Comparison of ENCODE assay signal across 10 cellular contexts in genomic region chr10:6721480-6721879, GRCh38.
A peak's percentile ranks its signal among the peaks of the same experiment; 100 is the strongest.
DNase-seq lines count a peak whose midpoint lies in the region; ATAC-seq and TF ChIP-seq lines count a peak whose summit lies in the region.
"Had no signal": no experiment of that assay in that cellular context is flagged by ENCODE, and none has a peak within 500 bp of the region (broad histone marks: within the 10 kb centered on the region; RNA-seq: fewer than 3 reads in every experiment).

No MANE protein-coding gene starts in this region.

- H3K4me2 ChIP-seq in mesendoderm (ENCODE audit: low read length) = no peak overlapping the region
- H3K4me2 ChIP-seq: BLaER1 treated with 17β-estradiol and CSF1 and Interleukin-3, amounts not matched to agents 10 nM and 100 nM had no signal

- H3K18ac ChIP-seq in mesendoderm (ENCODE audit: low read length) = no peak overlapping the region

- ATAC-seq in HG03571 (IDR thresholded peaks at IDR 0.05; ENCODE audit: unreplicated experiment) = no peak

- no peak overlapping the region for H2BK120ac ChIP-seq in mesendoderm (ENCODE audit: low read depth, low read length)

- H3K56ac ChIP-seq in mesendoderm (ENCODE audit: low read length) = peak overlapping the region; percentile 56

- H2AK5ac ChIP-seq in mesendoderm (ENCODE audit: low read length) = no peak overlapping the region

- POLR2A ChIA-PET in A673 (lab: Charles Lee; ENCODE audit: low non-redundant PET) = interaction anchor here (0.6 kb wide), 1 partner anchor 1166 kb away, joined by 3 read pairs; no protein-coding TSS in a partner anchor

- no peaks in the 10 kb centered on the region for H3K79me2 ChIP-seq in mesendoderm (ENCODE audit: control insufficient read depth, insufficient read depth, low read length)

- intact Hi-C loops in A673 (cut with micrococcal nuclease; ENCODE audit: unreplicated experiment) = loop anchor here (5.0 kb wide), 1 partner anchor 61 kb away; no protein-coding TSS in a partner anchor

- WGBS in mesendoderm (ENCODE audit: extremely low coverage, insufficient coverage, low lambda C conversion rate) = no CpG with 5 or more reads among the region's 7 CpGs

- no peak overlapping the region for H4K8ac ChIP-seq in mesendoderm (ENCODE audit: low read depth, low read length)

- H3K36me3 ChIP-seq in A673 (ENCODE audit: insufficient read depth, low read length, poor library complexity, severe bottlenecking) (no peaks in the 10 kb centered on the region), mesendoderm (ENCODE audit: control insufficient read depth, insufficient read depth, low read length) (no peaks in the 10 kb centered on the region)
- H3K36me3 ChIP-seq: BLaER1 treated with 17β-estradiol and CSF1 and Interleukin-3, amounts not matched to agents 10 nM and 100 nM had no signal

- H2BK15ac ChIP-seq in mesendoderm (replicated peaks; ENCODE audit: low read depth) = no peak overlapping the region

- H3K4me1 ChIP-seq in A673 (ENCODE audit: insufficient read depth, low read length, poor library complexity, severe bottlenecking) (peaks cover 27% of the 10 kb centered on the region), mesendoderm (ENCODE audit: control insufficient read depth, low read depth, low read length) (peaks cover 5% of the 10 kb centered on the region)
- H3K4me1 ChIP-seq: BLaER1 treated with 17β-estradiol and CSF1 and Interleukin-3, amounts not matched to agents 10 nM and 100 nM had no signal

- no peak overlapping the region for H4K5ac ChIP-seq in mesendoderm (ENCODE audit: low read length)

- no peak overlapping the region for H3K9ac ChIP-seq in mesendoderm (ENCODE audit: low read length)
- H3K9ac ChIP-seq: BLaER1 treated with 17β-estradiol and CSF1 and Interleukin-3, amounts not matched to agents 10 nM and 100 nM had no signal

- no TSS peak for BruUV-seq in A673 (replicated peaks; lab: Mats Ljungman, UMichigan)

- peak; percentile 55 for TF ChIP-seq CTCF in A673 (conservative IDR thresholded peaks at IDR 0.05; ENCODE audit: low read depth, low read length)

- H3K9me3 ChIP-seq in A673 (ENCODE audit: low read depth, low read length, poor library complexity, severe bottlenecking) = no peaks in the 10 kb centered on the region

- H3K4me3 ChIP-seq in A673 (ENCODE audit: low read depth, low read length, poor library complexity, severe bottlenecking) (no peak overlapping the region), mesendoderm (ENCODE audit: low read length) (no peak overlapping the region)
- H3K4me3 ChIP-seq: BLaER1 treated with 17β-estradiol and CSF1 and Interleukin-3, amounts not matched to agents 10 nM and 100 nM had no signal

- H3K27ac ChIP-seq in A673 (ENCODE audit: low read depth, low read length, poor library complexity, severe bottlenecking) (peak overlapping the region; percentile 59), epithelial cell of prostate (peak overlapping the region; percentile 90), mesendoderm (ENCODE audit: low read depth, low read length) (no peak overlapping the region)
- H3K27ac ChIP-seq: BLaER1 treated with 17β-estradiol and CSF1 and Interleukin-3, amounts not matched to agents 10 nM and 100 nM had no signal

- DNase-seq in A673 (ENCODE audit: low spot score) (peak; percentile 93), NCI-H460 (ENCODE audit: extremely low read depth, low read depth) (peak; percentile 61), epithelial cell of prostate (ENCODE audit: low read depth, low spot score) (no peak), mesendoderm (peak; percentile 81), NCI-H2227 (lab: John Stamatoyannopoulos, UW; ENCODE audit: unreplicated experiment) (no peak), SHP77 (lab: John Stamatoyannopoulos, UW) (no peak), NCI-H1436 treated with DMSO at 0.1 percent for 48 hours (lab: John Stamatoyannopoulos, UW) (no peak)
- DNase-seq: activated T-cell treated with anti-CD3 and anti-CD28 coated beads, Interleukin-2, amount 50 U/mL, for 24 hours had no signal

- CTCF ChIA-PET in A673 (lab: Charles Lee) = interaction anchor here (0.7 to 1.1 kb wide), 2 partner anchors 65 to 273 kb away, joined by 3 read pairs; no protein-coding TSS in a partner anchor

- H3K23ac ChIP-seq in mesendoderm (ENCODE audit: low read length) = no peak overlapping the region

- H2BK5ac ChIP-seq in mesendoderm (ENCODE audit: low read length) = no peak overlapping the region

- H3K27me3 ChIP-seq in A673 (replicated peaks; ENCODE audit: insufficient read depth, low read depth, low read length, poor library complexity) (no peaks in the 10 kb centered on the region), mesendoderm (ENCODE audit: insufficient read depth, low read length, poor library complexity) (no peaks in the 10 kb centered on the region)
- H3K27me3 ChIP-seq: BLaER1 treated with 17β-estradiol and CSF1 and Interleukin-3, amounts not matched to agents 10 nM and 100 nM had no signal

- no peak overlapping the region for H3K4ac ChIP-seq in mesendoderm (ENCODE audit: low read depth, low read length)

- H3K79me1 ChIP-seq in mesendoderm (ENCODE audit: low read length) = no peaks in the 10 kb centered on the region

Comparison
In these comparisons a context has a peak if more than half of its experiments do, and no peak if none do; other contexts are left out.
1. DNase-seq: peak in A673 (single experiment), NCI-H460 (single experiment) and mesendoderm (single experiment); none in epithelial cell of prostate (single experiment), NCI-H2227 (single experiment), SHP77 (0 of 2) and NCI-H1436 treated with DMSO at 0.1 percent for 48 hours (single experiment).